ENCODE assay signal across 11 cellular contexts in the genomic region with DNA sequence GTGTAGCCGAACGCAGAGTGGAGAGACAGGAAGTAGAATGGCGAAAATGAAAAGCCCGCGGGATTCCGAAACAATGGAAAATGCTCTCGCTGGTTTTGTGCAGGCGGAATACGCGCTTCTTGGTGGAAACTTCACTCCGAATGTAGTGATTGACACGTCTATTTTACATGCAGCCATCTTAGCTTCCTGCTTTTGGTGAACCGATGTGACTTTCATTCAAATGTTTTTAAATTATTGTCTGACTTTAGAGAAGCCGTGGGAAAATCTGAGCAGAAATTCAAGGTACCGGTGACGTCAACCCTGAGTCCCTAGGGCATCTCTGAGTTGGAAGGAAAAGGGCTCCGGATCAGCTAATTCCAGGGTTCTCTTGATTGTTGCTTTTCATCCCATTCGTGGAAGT. TPM values are rescaled to one million over a fixed set of nuclear protein-coding genes. Genes with fewer than 3 reads are reported as not detected.
DNase-seq lines count a peak whose midpoint lies in the region; ATAC-seq, FAIRE-seq and TF ChIP-seq lines count a peak whose summit lies in the region.
"Had no signal": no experiment of that assay in that cellular context is flagged by ENCODE, and none has a peak within 500 bp of the region (broad histone marks: within the 10 kb centered on the region; RNA-seq: fewer than 3 reads in every experiment).

No MANE protein-coding gene starts in this region.

- intact Hi-C loops in esophagus muscularis mucosa (cut with DNase I), result no loop called here

- TF ChIP-seq CTCF in SK-N-SH (IDR thresholded peaks at IDR 0.05) (no peak), esophagus muscularis mucosa (IDR thresholded peaks at IDR 0.05) (no peak), D721Med (IDR thresholded peaks at IDR 0.05; ENCODE audit: insufficient read depth, missing control alignments) (no peak)

- FAIRE-seq in D721Med (lab: Jason Lieb, UNC), result no peak

- ATAC-seq in SK-N-SH treated with all-trans-retinoic acid at 6 μM for 48 hours, result no peak

- H3K9me3 ChIP-seq in SK-N-SH (no peaks in the 10 kb centered on the region; the same call in 1 of the 2 replicates), esophagus muscularis mucosa (peaks cover 0 to 5% (median 0%) of the 10 kb centered on the region in 4 donors)
- H3K9me3 ChIP-seq: SJSA1, uterus had no signal

- H3F3A ChIP-seq in SK-N-SH (replicated peaks; ENCODE audit: insufficient read depth), result no peaks in the 10 kb centered on the region

- H3K9me2 ChIP-seq in SK-N-SH, result no peaks in the 10 kb centered on the region

- H3K4me2 ChIP-seq in SK-N-SH, result no peak overlapping the region; the same call in 1 of the 2 replicates

- no peak overlapping the region for H2AFZ ChIP-seq in SK-N-SH (ENCODE audit: low read depth)

- TF ChIP-seq EP300 in SK-N-SH (IDR thresholded peaks at IDR 0.05; ENCODE audit: borderline replicate concordance in 1 of 2, low read depth in 1 of 2, low read length in 1 of 2), result no peak
- TF ChIP-seq EP300 in esophagus muscularis mucosa (IDR thresholded peaks at IDR 0.05), result no peak

- DNase-seq in SK-N-SH (peak; percentile 28), SW480 (ENCODE audit: low spot score) (peak; percentile 2), esophagus muscularis mucosa (ENCODE audit: extremely low spot score) (peak; percentile 45), putamen (ENCODE audit: low spot score) (peak; percentile 24), Ammon's horn (ENCODE audit: low spot score) (no peak), DMS53 treated with DMSO at 0.1 percent for 48 hours (lab: John Stamatoyannopoulos, UW; ENCODE audit: unreplicated experiment) (no peak), D721Med (ENCODE audit: insufficient read length, low spot score) (no peak)
- DNase-seq: ACHN, uterus had no signal

- no peak for TF ChIP-seq POLR2A in esophagus muscularis mucosa (IDR thresholded peaks at IDR 0.05; ENCODE audit: low read depth)

- H3K27ac ChIP-seq in SK-N-SH (ENCODE audit: low read depth in 2 of 2, low read length in 1 of 2), result peak overlapping the region in 1 of 2 experiments; percentile 6; a peak in 1 of 4 replicates
- no peak overlapping the region for H3K27ac ChIP-seq in esophagus muscularis mucosa (replicated peaks in 1 of 4)
- H3K27ac ChIP-seq: SJSA1, uterus had no signal

- H3K27me3 ChIP-seq in SK-N-SH (ENCODE audit: insufficient read depth), result peaks cover 8% of the 10 kb centered on the region; the same call in 1 of the 2 replicates
- peaks cover 0 to 80% (median 0%) of the 10 kb centered on the region in 4 donors for H3K27me3 ChIP-seq in esophagus muscularis mucosa
- H3K27me3 ChIP-seq: uterus had no signal

- H3K36me3 ChIP-seq in SK-N-SH (replicated peaks in 1 of 2; ENCODE audit: control insufficient read depth in 1 of 2, insufficient read depth in 2 of 2, low read length in 1 of 2) (no peaks in the 10 kb centered on the region), esophagus muscularis mucosa (no peaks in the 10 kb centered on the region)
- H3K36me3 ChIP-seq: SJSA1, uterus had no signal

- POLR2A ChIA-PET in SK-N-SH (lab: Yijun Ruan, JAX), result no interaction called here

- no peaks in the 10 kb centered on the region for H3K79me2 ChIP-seq in SK-N-SH (ENCODE audit: insufficient read depth)

- no peak for TF ChIP-seq RAD21 in SK-N-SH (IDR thresholded peaks at IDR 0.05; ENCODE audit: low read length)

- H3K4me1 ChIP-seq in SK-N-SH (ENCODE audit: control insufficient read depth in 1 of 2, insufficient read depth in 2 of 2, low read depth in 1 of 2, low read length in 1 of 2), result no peaks in the 10 kb centered on the region; a peak in 1 of 4 replicates
- peaks cover 0 to 4% (median 0%) of the 10 kb centered on the region in 4 donors for H3K4me1 ChIP-seq in esophagus muscularis mucosa
- H3K4me1 ChIP-seq: SJSA1, uterus had no signal

- 29% methylated on average over 18 of the region's 18 CpGs for WGBS in SK-N-SH (ENCODE audit: low lambda C conversion rate)
- 5% methylated on average over 18 of the region's 18 CpGs for WGBS in esophagus muscularis mucosa

- CTCF ChIA-PET in SK-N-SH (lab: Yijun Ruan, JAX), result interaction anchor here (0.8 to 1.0 kb wide), 2 partner anchors 43 to 98 kb away, joined by 3 to 4 read pairs; no protein-coding TSS in a partner anchor

- no peak overlapping the region for H3K9ac ChIP-seq in SK-N-SH

- H3K4me3 ChIP-seq in SK-N-SH (ENCODE audit: low read depth in 2 of 2, low read length in 1 of 2) (peak overlapping the region in 1 of 2 experiments; percentile 36; a peak in 3 of 4 replicates), esophagus muscularis mucosa (no peak overlapping the region)
- H3K4me3 ChIP-seq: SJSA1, uterus had no signal

- H4K20me1 ChIP-seq in SK-N-SH (ENCODE audit: insufficient read depth), result no peaks in the 10 kb centered on the region

TF ChIP-seq in SK-N-SH, 30 proteins besides CTCF, POLR2A, EP300 and RAD21:
- TF ChIP-seq IRF3 (IDR thresholded peaks at IDR 0.05; ENCODE audit: low read depth, low read length) (no peak), MXI1 (IDR thresholded peaks at IDR 0.05; ENCODE audit: low read depth, low read length) (no peak), EZH2phosphoT487 (IDR thresholded peaks at IDR 0.05; ENCODE audit: borderline replicate concordance, low read depth) (no peak), NFIC (IDR thresholded peaks at IDR 0.05; ENCODE audit: borderline replicate concordance) (no peak), POLR2AphosphoS5 (IDR thresholded peaks at IDR 0.05; ENCODE audit: low read depth, low read length) (no peak), FOXM1 (IDR thresholded peaks at IDR 0.05; ENCODE audit: low read depth) (no peak), GABPA (IDR thresholded peaks at IDR 0.05; ENCODE audit: low read depth) (no peak), YY1 (IDR thresholded peaks at IDR 0.05; ENCODE audit: low read depth) (no peak), CHD2 (IDR thresholded peaks at IDR 0.05; ENCODE audit: low read length, partially characterized antibody) (no peak), SIN3A (IDR thresholded peaks at IDR 0.05; ENCODE audit: borderline replicate concordance, low read depth, low read length) (no peak), FOSL2 (IDR thresholded peaks at IDR 0.05; ENCODE audit: borderline replicate concordance, low read depth) (no peak), MEF2A (IDR thresholded peaks at IDR 0.05; ENCODE audit: borderline replicate concordance, low read depth) (no peak)
TF ChIP-seq in SK-N-SH: peak in this region for 0.

TF ChIP-seq in SK-N-SH treated with all-trans-retinoic acid at 6 μM for 48 hours, 23 proteins besides CTCF, POLR2A, EP300 and RAD21 (continues in another document):
- TF ChIP-seq ARNTL (CRISPR knock-in tag; IDR thresholded peaks at IDR 0.05; ENCODE audit: borderline replicate concordance, low read depth), result no peak
- TF ChIP-seq, protein P1, sequence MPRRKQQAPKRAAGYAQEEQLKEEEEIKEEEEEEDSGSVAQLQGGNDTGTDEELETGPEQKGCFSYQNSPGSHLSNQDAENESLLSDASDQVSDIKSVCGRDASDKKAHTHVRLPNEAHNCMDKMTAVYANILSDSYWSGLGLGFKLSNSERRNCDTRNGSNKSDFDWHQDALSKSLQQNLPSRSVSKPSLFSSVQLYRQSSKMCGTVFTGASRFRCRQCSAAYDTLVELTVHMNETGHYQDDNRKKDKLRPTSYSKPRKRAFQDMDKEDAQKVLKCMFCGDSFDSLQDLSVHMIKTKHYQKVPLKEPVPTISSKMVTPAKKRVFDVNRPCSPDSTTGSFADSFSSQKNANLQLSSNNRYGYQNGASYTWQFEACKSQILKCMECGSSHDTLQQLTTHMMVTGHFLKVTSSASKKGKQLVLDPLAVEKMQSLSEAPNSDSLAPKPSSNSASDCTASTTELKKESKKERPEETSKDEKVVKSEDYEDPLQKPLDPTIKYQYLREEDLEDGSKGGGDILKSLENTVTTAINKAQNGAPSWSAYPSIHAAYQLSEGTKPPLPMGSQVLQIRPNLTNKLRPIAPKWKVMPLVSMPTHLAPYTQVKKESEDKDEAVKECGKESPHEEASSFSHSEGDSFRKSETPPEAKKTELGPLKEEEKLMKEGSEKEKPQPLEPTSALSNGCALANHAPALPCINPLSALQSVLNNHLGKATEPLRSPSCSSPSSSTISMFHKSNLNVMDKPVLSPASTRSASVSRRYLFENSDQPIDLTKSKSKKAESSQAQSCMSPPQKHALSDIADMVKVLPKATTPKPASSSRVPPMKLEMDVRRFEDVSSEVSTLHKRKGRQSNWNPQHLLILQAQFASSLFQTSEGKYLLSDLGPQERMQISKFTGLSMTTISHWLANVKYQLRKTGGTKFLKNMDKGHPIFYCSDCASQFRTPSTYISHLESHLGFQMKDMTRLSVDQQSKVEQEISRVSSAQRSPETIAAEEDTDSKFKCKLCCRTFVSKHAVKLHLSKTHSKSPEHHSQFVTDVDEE (CRISPR knock-in tag; IDR thresholded peaks at IDR 0.05), result no peak
- TF ChIP-seq PATZ1 (CRISPR knock-in tag; IDR thresholded peaks at IDR 0.05; ENCODE audit: borderline replicate concordance), result no peak
- TF ChIP-seq ZFP30 (CRISPR knock-in tag; IDR thresholded peaks at IDR 0.05), result no peak
- TF ChIP-seq TOX (CRISPR knock-in tag; IDR thresholded peaks at IDR 0.05; ENCODE audit: borderline replicate concordance), result no peak

RNA-seq across cellular contexts. Expression of gene GPX5, which starts 11.4 kb away (rescaled TPM):
- polyA plus RNA-seq in SK-N-SH (2012; rRNA removed), result not detected in 2 replicates
- not detected in 2 replicates for polyA plus RNA-seq in SK-N-SH (2012; cell fraction: cytosol; rRNA removed)
- not detected in 2 replicates for polyA plus RNA-seq in SK-N-SH (2012; cell fraction: nucleus; rRNA removed)
- not detected for total RNA-seq in esophagus muscularis mucosa
- total RNA-seq: SJSA1, uterus had no signal

RNA-seq across cellular contexts. Expression of gene GPX6, which starts 21.5 kb away (rescaled TPM):
- not detected in 2 replicates for polyA plus RNA-seq in SK-N-SH (2012; rRNA removed)
- polyA plus RNA-seq in SK-N-SH (2012; cell fraction: cytosol; rRNA removed), result not detected in 2 replicates
- polyA plus RNA-seq in SK-N-SH (2012; cell fraction: nucleus; rRNA removed), result not detected in 2 replicates
- not detected for total RNA-seq in esophagus muscularis mucosa
- total RNA-seq: SJSA1, uterus had no signal

Comparison
In these comparisons a context has a peak if more than half of its experiments do, and no peak if none do; other contexts are left out.
1. DNase-seq: peak in SK-N-SH (single experiment), SW480 (single experiment), esophagus muscularis mucosa (single experiment) and putamen (single experiment); none in Ammon's horn (single experiment), DMS53 treated with DMSO at 0.1 percent for 48 hours (single experiment) and D721Med (single experiment).